ENCODE assay signal across 14 cellular contexts in genomic region chr1:178579562-178579961, GRCh38.
DNase-seq lines count a peak whose midpoint lies in the region; ATAC-seq, FAIRE-seq and TF ChIP-seq lines count a peak whose summit lies in the region.
"Had no signal": no experiment of that assay in that cellular context is flagged by ENCODE, and none has a peak within 500 bp of the region (broad histone marks: within the 10 kb centered on the region; RNA-seq: fewer than 3 reads in every experiment).

No MANE protein-coding gene starts in this region.

- H3K9me3 Mint-ChIP-seq in activated T-helper 2 cell treated with anti-CD3 and anti-CD28 coated beads, Interferon-gamma antibody, Interleukin-2, Interleukin-4, amounts not matched to agents 10 μg/mL and 5 μg/mL and 100 μg/mL, durations not matched to agents 14 hours and 24 hours and 36 hours, result no peaks in the 10 kb centered on the region
- H3K9me3 Mint-ChIP-seq: naive thymus-derived CD4-positive, alpha-beta T cell had no signal

- DNase-seq in GM10248 (ENCODE audit: extremely low spot score) (peak; percentile 25), NCI-H1436 treated with DMSO at 0.1 percent for 48 hours (lab: John Stamatoyannopoulos, UW) (peak; percentile 22), middle frontal gyrus (ENCODE audit: extremely low spot score, low spot score) (no peak), HTR-8/SVneo (ENCODE audit: insufficient read length, low spot score) (no peak), tibial artery (no peak)
- no peak for DNase-seq in activated T-helper 2 cell treated with anti-CD3 and anti-CD28 coated beads, Interferon-gamma antibody, Interleukin-2, Interleukin-4, amounts not matched to agents 10 μg/mL and 5 μg/mL and 100 μg/mL, durations not matched to agents 14 hours and 24 hours and 36 hours (ENCODE audit: low spot score)
- DNase-seq: activated gamma-delta T cell; BE2C; IMR-90; naive thymus-derived CD4-positive, alpha-beta T cell; OCI-M1 had no signal

- H3K4me3 Mint-ChIP-seq in activated T-helper 2 cell treated with anti-CD3 and anti-CD28 coated beads, Interferon-gamma antibody, Interleukin-2, Interleukin-4, amounts not matched to agents 10 μg/mL and 5 μg/mL and 100 μg/mL, durations not matched to agents 14 hours and 24 hours and 36 hours (ENCODE audit: low read depth), result no peak overlapping the region
- H3K4me3 Mint-ChIP-seq: naive thymus-derived CD4-positive, alpha-beta T cell had no signal

- POLR2A ChIA-PET in GM10248 (lab: Yijun Ruan, JAX), result no interaction called here

- no peak overlapping the region for H3K27ac ChIP-seq in tibial artery
- H3K27ac ChIP-seq: thoracic aorta had no signal

- H3K9me3 ChIP-seq in tibial artery, result no peaks in the 10 kb centered on the region
- H3K9me3 ChIP-seq: BE2C, thoracic aorta had no signal

- no peaks in the 10 kb centered on the region for H3K27me3 ChIP-seq in tibial artery
- H3K27me3 ChIP-seq: BE2C had no signal

- no peaks in the 10 kb centered on the region for H3K27me3 Mint-ChIP-seq in activated T-helper 2 cell treated with anti-CD3 and anti-CD28 coated beads, Interferon-gamma antibody, Interleukin-2, Interleukin-4, amounts not matched to agents 10 μg/mL and 5 μg/mL and 100 μg/mL, durations not matched to agents 14 hours and 24 hours and 36 hours (ENCODE audit: low read depth)

- no peaks in the 10 kb centered on the region for H3K36me3 Mint-ChIP-seq in activated T-helper 2 cell treated with anti-CD3 and anti-CD28 coated beads, Interferon-gamma antibody, Interleukin-2, Interleukin-4, amounts not matched to agents 10 μg/mL and 5 μg/mL and 100 μg/mL, durations not matched to agents 14 hours and 24 hours and 36 hours (ENCODE audit: low read depth)
- H3K36me3 Mint-ChIP-seq: naive thymus-derived CD4-positive, alpha-beta T cell had no signal

- no peaks in the 10 kb centered on the region for H3K4me1 ChIP-seq in tibial artery
- H3K4me1 ChIP-seq: BE2C had no signal

- FAIRE-seq in HTR-8/SVneo (lab: Jason Lieb, UNC), result no peak

- H3K4me1 Mint-ChIP-seq in activated T-helper 2 cell treated with anti-CD3 and anti-CD28 coated beads, Interferon-gamma antibody, Interleukin-2, Interleukin-4, amounts not matched to agents 10 μg/mL and 5 μg/mL and 100 μg/mL, durations not matched to agents 14 hours and 24 hours and 36 hours (ENCODE audit: low read depth), result no peaks in the 10 kb centered on the region
- H3K4me1 Mint-ChIP-seq: naive thymus-derived CD4-positive, alpha-beta T cell had no signal

- ATAC-seq in GM19372 (IDR thresholded peaks at IDR 0.05; ENCODE audit: low read depth, unreplicated experiment), result peak; percentile 42
- peak; percentile 50 for ATAC-seq in HG02943 (IDR thresholded peaks at IDR 0.05; ENCODE audit: low read depth, unreplicated experiment)
- ATAC-seq: naive thymus-derived CD4-positive, alpha-beta T cell had no signal

- CTCF ChIA-PET in GM10248 (lab: Yijun Ruan, JAX), result interaction anchor here (1.0 to 2.2 kb wide), 3 partner anchors 8 to 37 kb away, joined by 3 to 7 read pairs (median 6); no protein-coding TSS in a partner anchor

- no peak overlapping the region for H3K4me3 ChIP-seq in tibial artery
- H3K4me3 ChIP-seq: thoracic aorta had no signal

- TF ChIP-seq CTCF in GM10248 (IDR thresholded peaks at IDR 0.05; ENCODE audit: control extremely low read depth, extremely low read depth, low read depth, missing control alignments), result no peak
- no peak for TF ChIP-seq CTCF in tibial artery (IDR thresholded peaks at IDR 0.05)

- intact Hi-C loops in activated T-helper 2 cell treated with anti-CD3 and anti-CD28 coated beads, Interferon-gamma antibody, Interleukin-2, Interleukin-4, amounts not matched to agents 10 μg/mL and 5 μg/mL and 100 μg/mL, durations not matched to agents 14 hours and 24 hours and 36 hours (cut with micrococcal nuclease), result no loop called here
- intact Hi-C loops in tibial artery (cut with DNase I; ENCODE audit: low total_unique reads), result no loop called here

- H3K36me3 ChIP-seq in tibial artery, result no peaks in the 10 kb centered on the region
- H3K36me3 ChIP-seq: BE2C, thoracic aorta had no signal

- no peak overlapping the region for H3K27ac Mint-ChIP-seq in activated T-helper 2 cell treated with anti-CD3 and anti-CD28 coated beads, Interferon-gamma antibody, Interleukin-2, Interleukin-4, amounts not matched to agents 10 μg/mL and 5 μg/mL and 100 μg/mL, durations not matched to agents 14 hours and 24 hours and 36 hours
- H3K27ac Mint-ChIP-seq: naive thymus-derived CD4-positive, alpha-beta T cell had no signal

Comparison
In these comparisons a context has a peak if more than half of its experiments do, and no peak if none do; other contexts are left out.
1. DNase-seq: peak in GM10248 (single experiment) and NCI-H1436 treated with DMSO at 0.1 percent for 48 hours (single experiment); none in activated T-helper 2 cell treated with anti-CD3 and anti-CD28 coated beads, Interferon-gamma antibody, Interleukin-2, Interleukin-4, amounts not matched to agents 10 μg/mL and 5 μg/mL and 100 μg/mL, durations not matched to agents 14 hours and 24 hours and 36 hours (single experiment), middle frontal gyrus (single experiment), HTR-8/SVneo (single experiment) and tibial artery (0 of 2).